In genomic region chr16:4371481-4372314, GRCh38 we compare ENCODE assay signal across 8 cellular contexts. TPM values are rescaled to one million over a fixed set of nuclear protein-coding genes. Genes with fewer than 3 reads are reported as not detected.
DNase-seq lines count a peak whose midpoint lies in the region; ATAC-seq and TF ChIP-seq lines count a peak whose summit lies in the region.

VASN (plus strand) TSS chr16:4371848; CDS start chr16:4380878, 9,030 bp downstream.

- no peak for TF ChIP-seq CTCF in RWPE2 (IDR thresholded peaks at IDR 0.05; ENCODE audit: poor library complexity, severe bottlenecking)
- no peak for TF ChIP-seq CTCF in neutrophil (IDR thresholded peaks at IDR 0.05)
- TF ChIP-seq CTCF in subcutaneous adipose tissue (IDR thresholded peaks at IDR 0.05; ENCODE audit: low read depth), result no peak

- peak within 1 kb of the TSS; percentile 47 to 86 (median 84) for H3K4me3 Mint-ChIP-seq in CD4-positive, CD25-positive, alpha-beta regulatory T cell

- no peaks in the 10 kb centered on the region for H3K27me3 Mint-ChIP-seq in CD4-positive, CD25-positive, alpha-beta regulatory T cell

- H3K27me3 ChIP-seq in CD4-positive, CD25-positive, alpha-beta regulatory T cell (ENCODE audit: control insufficient read depth, insufficient read depth, low read length), result no peaks in the 10 kb centered on the region
- H3K27me3 ChIP-seq in RWPE2 (ENCODE audit: insufficient read depth, poor library complexity, severe bottlenecking) (no peaks in the 10 kb centered on the region), neutrophil (peaks cover 26% of the 10 kb centered on the region)

- H3K4me3 ChIP-seq in CD4-positive, CD25-positive, alpha-beta regulatory T cell (ENCODE audit: low read depth, low read length), result no peak within 1 kb of the TSS
- peak within 1 kb of the TSS; percentile 91 for H3K4me3 ChIP-seq in RWPE2 (ENCODE audit: severe bottlenecking)
- H3K4me3 ChIP-seq in neutrophil (ENCODE audit: low read depth in 1 of 2, low read length in 1 of 2), result peak within 1 kb of the TSS; percentile 38 to 48

- H3K4me1 Mint-ChIP-seq in CD4-positive, CD25-positive, alpha-beta regulatory T cell, result peaks cover 0 to 40% (median 11%) of the 10 kb centered on the region in 4 donors

- peaks cover 37% of the 10 kb centered on the region for H3K4me1 ChIP-seq in CD4-positive, CD25-positive, alpha-beta regulatory T cell (ENCODE audit: control insufficient read depth, insufficient read depth, low read length, poor library complexity, severe bottlenecking)
- peaks cover 63% of the 10 kb centered on the region for H3K4me1 ChIP-seq in RWPE2 (ENCODE audit: insufficient read depth, poor library complexity, severe bottlenecking)
- peaks cover 13 to 32% of the 10 kb centered on the region in 2 experiments for H3K4me1 ChIP-seq in neutrophil (ENCODE audit: control insufficient read depth in 1 of 2, insufficient read depth in 1 of 2, low read depth in 1 of 2, low read length in 1 of 2)

- peak within 1 kb of the TSS; percentile 34 for H3K27ac ChIP-seq in CD4-positive, CD25-positive, alpha-beta regulatory T cell (ENCODE audit: insufficient read depth, low read length, poor library complexity, severe bottlenecking)
- H3K27ac ChIP-seq in RWPE2 (ENCODE audit: poor library complexity, severe bottlenecking), result peak within 1 kb of the TSS; percentile 94
- H3K27ac ChIP-seq in neutrophil, result peak within 1 kb of the TSS; percentile 27

- H3K36me3 ChIP-seq in CD4-positive, CD25-positive, alpha-beta regulatory T cell (ENCODE audit: control insufficient read depth, insufficient read depth, low read length), result peaks cover 9% of the 10 kb centered on the region
- H3K36me3 ChIP-seq in RWPE2 (ENCODE audit: low read depth) (no peaks in the 10 kb centered on the region), neutrophil (peaks cover 71% of the 10 kb centered on the region)

- no peaks in the 10 kb centered on the region for H3K9me3 ChIP-seq in CD4-positive, CD25-positive, alpha-beta regulatory T cell (ENCODE audit: control insufficient read depth in 2 of 2, low read length in 2 of 2)
- no peaks in the 10 kb centered on the region for H3K9me3 ChIP-seq in RWPE2 (ENCODE audit: severe bottlenecking)
- no peaks in the 10 kb centered on the region for H3K9me3 ChIP-seq in neutrophil

- peak; percentile 55 to 71 (median 62) for DNase-seq in CD4-positive, CD25-positive, alpha-beta regulatory T cell
- DNase-seq in GOT3 (lab: John Stamatoyannopoulos, UW) (peak; percentile 66), RWPE2 (ENCODE audit: low spot score) (no peak), germinal center (ENCODE audit: low spot score) (peak; percentile 89), NCI-H748 (lab: John Stamatoyannopoulos, UW; ENCODE audit: unreplicated experiment) (no peak)
- DNase-seq in activated naive CD4-positive, alpha-beta T cell treated with Interleukin-2 at 50 U/mL for 16 hours, result peak; percentile 73

- peaks cover 4% of the 10 kb centered on the region for H3K36me3 Mint-ChIP-seq in CD4-positive, CD25-positive, alpha-beta regulatory T cell

- H3K9me3 Mint-ChIP-seq in CD4-positive, CD25-positive, alpha-beta regulatory T cell, result no peaks in the 10 kb centered on the region

- ATAC-seq in CD4-positive, CD25-positive, alpha-beta regulatory T cell (ENCODE audit: low read depth in 2 of 2), result peak; percentile 82 to 83
- ATAC-seq in RWPE2 (ENCODE audit: low read depth), result peak; percentile 29

- peak within 1 kb of the TSS; percentile 66 to 86 (median 75) for H3K27ac Mint-ChIP-seq in CD4-positive, CD25-positive, alpha-beta regulatory T cell

RNA-seq across cellular contexts. Expression of gene VASN, which starts in this region (rescaled TPM):
- total RNA-seq in CD4-positive, CD25-positive, alpha-beta regulatory T cell, result 0.57 TPM
- polyA plus RNA-seq in CD4-positive, CD25-positive, alpha-beta regulatory T cell, result under 1 TPM in 1 of 4 donors, not detected in 3; 0.14 TPM
- total RNA-seq in subcutaneous adipose tissue, result 10 to 100 TPM; 13.7 to 34.9 (median 22.3) TPM

Comparison
In these comparisons a context has a peak if more than half of its experiments do, and no peak if none do; other contexts are left out.
1. Peak in DNase-seq, ATAC-seq and H3K27ac ChIP-seq in CD4-positive, CD25-positive, alpha-beta regulatory T cell; RNA of the gene not detected or under 1 TPM.
2. DNase-seq: peak in GOT3 (single experiment), activated naive CD4-positive, alpha-beta T cell treated with Interleukin-2 at 50 U/mL for 16 hours (single experiment) and germinal center (single experiment); none in RWPE2 (single experiment) and NCI-H748 (single experiment).
3. H3K27ac ChIP-seq: peak in every context shown above with its lines; median percentile 94 in RWPE2; 34 in CD4-positive, CD25-positive, alpha-beta regulatory T cell; 27 in neutrophil.